11 cellular contexts compared by ENCODE assay signal in the genomic region with DNA sequence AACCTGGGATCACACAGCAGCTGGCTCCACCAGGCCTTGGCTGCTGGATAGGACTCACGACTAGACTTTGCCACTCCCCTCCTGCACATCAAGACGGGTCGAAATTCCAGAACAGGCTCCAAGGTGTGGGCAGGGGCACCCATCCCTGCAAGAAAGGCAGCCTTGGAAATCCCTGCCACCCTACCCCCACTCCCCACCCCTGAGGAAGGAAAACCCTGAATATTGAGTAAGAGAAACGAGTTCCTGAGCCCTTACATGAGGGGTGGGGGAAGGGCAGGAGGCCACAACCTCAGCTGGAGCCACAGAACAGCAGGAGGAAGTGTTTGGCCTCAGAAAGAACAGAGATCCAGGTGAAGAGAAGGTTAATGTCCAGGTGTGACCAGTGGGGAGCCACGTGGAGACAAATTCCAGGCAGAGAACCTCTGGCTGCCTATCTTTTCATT. TPM values are rescaled to one million over a fixed set of nuclear protein-coding genes. Genes with fewer than 3 reads are reported as not detected.
DNase-seq lines count a peak whose midpoint lies in the region; ATAC-seq and TF ChIP-seq lines count a peak whose summit lies in the region.
"Had no signal": no experiment of that assay in that cellular context is flagged by ENCODE, and none has a peak within 500 bp of the region (broad histone marks: within the 10 kb centered on the region; RNA-seq: fewer than 3 reads in every experiment).

No MANE protein-coding gene starts in this region.

- no peak overlapping the region for H3K27ac ChIP-seq in CD8-positive, alpha-beta T cell (ENCODE audit: low read depth, low read length)
- no peak overlapping the region for H3K27ac ChIP-seq in body of pancreas

- CTCF ChIA-PET in CD8-positive, alpha-beta T cell (lab: Charles Lee) = interaction anchor here (1.8 to 5.4 kb wide), 3 partner anchors 12 to 89 kb away, joined by 5 to 30 read pairs (median 16); no protein-coding TSS in a partner anchor
- CTCF ChIA-PET in activated CD4-positive, alpha-beta memory T cell treated with anti-CD3 and anti-CD28 coated beads, Interleukin-2, amount 10 ng/mL, durations not matched to agents 7 days and 5 days (lab: Charles Lee) = interaction anchor here (1.4 to 4.4 kb wide), 4 partner anchors 12 to 89 kb away, joined by 3 to 23 read pairs (median 12); a partner anchor contains a TSS

- H3K4me1 Mint-ChIP-seq in CD8-positive, alpha-beta T cell (ENCODE audit: low read depth) = peaks cover 71% of the 10 kb centered on the region
- H3K4me1 Mint-ChIP-seq in activated CD4-positive, alpha-beta memory T cell treated with anti-CD3 and anti-CD28 coated beads, Interleukin-2, amount 10 ng/mL, durations not matched to agents 7 days and 5 days = peaks cover 78% of the 10 kb centered on the region

- peaks cover 45% of the 10 kb centered on the region for H3K36me3 Mint-ChIP-seq in CD8-positive, alpha-beta T cell
- H3K36me3 Mint-ChIP-seq in activated CD4-positive, alpha-beta memory T cell treated with anti-CD3 and anti-CD28 coated beads, Interleukin-2, amount 10 ng/mL, durations not matched to agents 7 days and 5 days (ENCODE audit: low read depth) = peaks cover 74% of the 10 kb centered on the region

- TF ChIP-seq CTCF in CD8-positive, alpha-beta T cell (IDR thresholded peaks at IDR 0.05) = no peak
- TF ChIP-seq CTCF in body of pancreas (IDR thresholded peaks at IDR 0.05) = no peak

- peaks cover 64% of the 10 kb centered on the region for H3K4me1 ChIP-seq in CD8-positive, alpha-beta T cell (ENCODE audit: insufficient read depth, low read length)
- H3K4me1 ChIP-seq in body of pancreas = no peaks in the 10 kb centered on the region

- TF ChIP-seq POLR2A in body of pancreas (IDR thresholded peaks at IDR 0.05) = no peak

- H3K4me3 ChIP-seq in CD8-positive, alpha-beta T cell (ENCODE audit: low read depth, low read length) = no peak overlapping the region
- H3K4me3 ChIP-seq in body of pancreas = no peak overlapping the region
- H3K4me3 ChIP-seq: stomach had no signal

- 45 to 60% methylated on average over 5 of the region's 5 CpGs for WGBS in body of pancreas, 2 donors

- peaks cover 17% of the 10 kb centered on the region for H3K36me3 ChIP-seq in CD8-positive, alpha-beta T cell (ENCODE audit: insufficient read depth, low read length)
- peaks cover 9 to 14% of the 10 kb centered on the region in 2 donors for H3K36me3 ChIP-seq in body of pancreas (replicated peaks in 1 of 2; ENCODE audit: insufficient read depth in 1 of 2, low read depth in 2 of 2)

- no peaks in the 10 kb centered on the region for H3K9me3 ChIP-seq in CD8-positive, alpha-beta T cell (ENCODE audit: low read length)
- no peaks in the 10 kb centered on the region for H3K9me3 ChIP-seq in body of pancreas

- H3K27ac Mint-ChIP-seq in CD8-positive, alpha-beta T cell = peak overlapping the region; percentile 60
- peak overlapping the region; percentile 77 for H3K27ac Mint-ChIP-seq in activated CD4-positive, alpha-beta memory T cell treated with anti-CD3 and anti-CD28 coated beads, Interleukin-2, amount 10 ng/mL, durations not matched to agents 7 days and 5 days

- no peak for DNase-seq in CD8-positive, alpha-beta T cell
- DNase-seq in KBM-7 (peak; percentile 55), left lobe of liver (ENCODE audit: low spot score) (no peak), body of pancreas (no peak), cerebellar cortex (ENCODE audit: low spot score) (no peak)
- peak; percentile 50 for DNase-seq in activated CD4-positive, alpha-beta memory T cell treated with anti-CD3 and anti-CD28 coated beads, Interleukin-2, amount 10 ng/mL, durations not matched to agents 7 days and 5 days
- DNase-seq: activated CD4-positive, alpha-beta T cell treated with anti-CD3 and anti-CD28 coated beads for 48 hours; NCI-H2107; stomach had no signal

- intact Hi-C loops in CD8-positive, alpha-beta T cell (cut with DNase I, micrococcal nuclease) = loop anchor here in 1 of 2 experiments (5.0 kb wide), 1 partner anchor 85 kb away; no protein-coding TSS in a partner anchor
- intact Hi-C loops in body of pancreas (cut with DNase I) = no loop called here

- H3K9me3 Mint-ChIP-seq in CD8-positive, alpha-beta T cell = no peaks in the 10 kb centered on the region
- H3K9me3 Mint-ChIP-seq in activated CD4-positive, alpha-beta memory T cell treated with anti-CD3 and anti-CD28 coated beads, Interleukin-2, amount 10 ng/mL, durations not matched to agents 7 days and 5 days = peaks cover 9% of the 10 kb centered on the region

- no peaks in the 10 kb centered on the region for H3K27me3 Mint-ChIP-seq in CD8-positive, alpha-beta T cell (ENCODE audit: low read depth)
- no peaks in the 10 kb centered on the region for H3K27me3 Mint-ChIP-seq in activated CD4-positive, alpha-beta memory T cell treated with anti-CD3 and anti-CD28 coated beads, Interleukin-2, amount 10 ng/mL, durations not matched to agents 7 days and 5 days

- POLR2A ChIA-PET in CD8-positive, alpha-beta T cell (lab: Charles Lee) = no interaction called here
- POLR2A ChIA-PET in activated CD4-positive, alpha-beta memory T cell treated with anti-CD3 and anti-CD28 coated beads, Interleukin-2, amount 10 ng/mL, durations not matched to agents 7 days and 5 days (lab: Charles Lee) = interaction anchor here (1.5 to 5.8 kb wide), 6 partner anchors 10 to 84 kb away, joined by 3 to 82 read pairs (median 22); a partner anchor contains a TSS

- H3K4me3 Mint-ChIP-seq in CD8-positive, alpha-beta T cell = peak overlapping the region; percentile 39
- H3K4me3 Mint-ChIP-seq in activated CD4-positive, alpha-beta memory T cell treated with anti-CD3 and anti-CD28 coated beads, Interleukin-2, amount 10 ng/mL, durations not matched to agents 7 days and 5 days = peak overlapping the region; percentile 8

- in situ Hi-C loops in KBM-7 (cut with MboI; ENCODE audit: low pct_unique_long_range_greater_than_20kb, low sequenced_read_pairs) = no loop called here

- no peak for ATAC-seq in CD8-positive, alpha-beta T cell
- ATAC-seq in left lobe of liver (peak; percentile 15), body of pancreas (no peak), HG02610 (IDR thresholded peaks at IDR 0.05; ENCODE audit: unreplicated experiment) (no peak), HG03354 (IDR thresholded peaks at IDR 0.05; ENCODE audit: poor library complexity, severe bottlenecking, unreplicated experiment) (no peak)

- no peaks in the 10 kb centered on the region for H3K27me3 ChIP-seq in CD8-positive, alpha-beta T cell (ENCODE audit: insufficient read depth, low read length)
- H3K27me3 ChIP-seq in body of pancreas = no peaks in the 10 kb centered on the region
- H3K27me3 ChIP-seq: stomach had no signal

RNA-seq across cellular contexts. Expression of a gene that starts 20.1 kb away (rescaled TPM):
- total RNA-seq in CD8-positive, alpha-beta T cell = 100 to 1,000 TPM; 112 to 115 TPM
- 10 to 100 TPM; 54.1 to 59.8 TPM for total RNA-seq in activated CD4-positive, alpha-beta memory T cell treated with anti-CD3 and anti-CD28 coated beads, Interleukin-2, amount 10 ng/mL, durations not matched to agents 7 days and 5 days
- total RNA-seq in left lobe of liver (15.0 TPM), body of pancreas (10 to 100 TPM; 34.8 to 44.2 TPM)

RNA-seq across cellular contexts. Expression of a gene that starts 22.7 kb away (rescaled TPM):
- 1 to 10 TPM; 8.7 to 9.4 TPM for total RNA-seq in CD8-positive, alpha-beta T cell
- 10 to 100 TPM; 21.5 to 21.7 TPM for total RNA-seq in activated CD4-positive, alpha-beta memory T cell treated with anti-CD3 and anti-CD28 coated beads, Interleukin-2, amount 10 ng/mL, durations not matched to agents 7 days and 5 days
- 5.3 TPM for total RNA-seq in left lobe of liver
- total RNA-seq in body of pancreas = 1 to 10 TPM; 4.9 to 6.0 TPM

RNA-seq across cellular contexts. Expression of a gene that starts 45.0 kb away (rescaled TPM):
- 10 to 100 TPM; 15.1 to 15.2 TPM for total RNA-seq in CD8-positive, alpha-beta T cell
- 10 to 100 TPM; 48.9 to 50.7 TPM for total RNA-seq in activated CD4-positive, alpha-beta memory T cell treated with anti-CD3 and anti-CD28 coated beads, Interleukin-2, amount 10 ng/mL, durations not matched to agents 7 days and 5 days
- total RNA-seq in left lobe of liver (15.1 TPM), body of pancreas (10 to 100 TPM; 12.5 to 14.5 TPM)

RNA-seq across cellular contexts. Expression of a gene that starts 57.5 kb away (rescaled TPM):
- total RNA-seq in CD8-positive, alpha-beta T cell = 10 to 100 TPM; 92.1 to 95.1 TPM
- 10 to 100 TPM; 46.9 to 52.6 TPM for total RNA-seq in activated CD4-positive, alpha-beta memory T cell treated with anti-CD3 and anti-CD28 coated beads, Interleukin-2, amount 10 ng/mL, durations not matched to agents 7 days and 5 days
- 35.9 TPM for total RNA-seq in left lobe of liver
- total RNA-seq in body of pancreas = 10 to 100 TPM; 10.6 to 31.6 TPM

Comparison
In these comparisons a context has a peak if more than half of its experiments do, and no peak if none do; other contexts are left out.
1. DNase-seq: peak in KBM-7 (single experiment) and activated CD4-positive, alpha-beta memory T cell treated with anti-CD3 and anti-CD28 coated beads, Interleukin-2, amount 10 ng/mL, durations not matched to agents 7 days and 5 days (single experiment); none in CD8-positive, alpha-beta T cell (0 of 7), left lobe of liver (single experiment), body of pancreas (0 of 4) and cerebellar cortex (single experiment).